In genomic region chr1:166354411-166354810, GRCh38 we compare ENCODE assay signal across 1 cellular context.
TF ChIP-seq lines count a peak whose summit lies in the region.

No MANE protein-coding gene starts in this region.

TF ChIP-seq in GM23338, 12 proteins besides CTCF, POLR2A, EP300 and RAD21:
- TF ChIP-seq, protein P1, sequence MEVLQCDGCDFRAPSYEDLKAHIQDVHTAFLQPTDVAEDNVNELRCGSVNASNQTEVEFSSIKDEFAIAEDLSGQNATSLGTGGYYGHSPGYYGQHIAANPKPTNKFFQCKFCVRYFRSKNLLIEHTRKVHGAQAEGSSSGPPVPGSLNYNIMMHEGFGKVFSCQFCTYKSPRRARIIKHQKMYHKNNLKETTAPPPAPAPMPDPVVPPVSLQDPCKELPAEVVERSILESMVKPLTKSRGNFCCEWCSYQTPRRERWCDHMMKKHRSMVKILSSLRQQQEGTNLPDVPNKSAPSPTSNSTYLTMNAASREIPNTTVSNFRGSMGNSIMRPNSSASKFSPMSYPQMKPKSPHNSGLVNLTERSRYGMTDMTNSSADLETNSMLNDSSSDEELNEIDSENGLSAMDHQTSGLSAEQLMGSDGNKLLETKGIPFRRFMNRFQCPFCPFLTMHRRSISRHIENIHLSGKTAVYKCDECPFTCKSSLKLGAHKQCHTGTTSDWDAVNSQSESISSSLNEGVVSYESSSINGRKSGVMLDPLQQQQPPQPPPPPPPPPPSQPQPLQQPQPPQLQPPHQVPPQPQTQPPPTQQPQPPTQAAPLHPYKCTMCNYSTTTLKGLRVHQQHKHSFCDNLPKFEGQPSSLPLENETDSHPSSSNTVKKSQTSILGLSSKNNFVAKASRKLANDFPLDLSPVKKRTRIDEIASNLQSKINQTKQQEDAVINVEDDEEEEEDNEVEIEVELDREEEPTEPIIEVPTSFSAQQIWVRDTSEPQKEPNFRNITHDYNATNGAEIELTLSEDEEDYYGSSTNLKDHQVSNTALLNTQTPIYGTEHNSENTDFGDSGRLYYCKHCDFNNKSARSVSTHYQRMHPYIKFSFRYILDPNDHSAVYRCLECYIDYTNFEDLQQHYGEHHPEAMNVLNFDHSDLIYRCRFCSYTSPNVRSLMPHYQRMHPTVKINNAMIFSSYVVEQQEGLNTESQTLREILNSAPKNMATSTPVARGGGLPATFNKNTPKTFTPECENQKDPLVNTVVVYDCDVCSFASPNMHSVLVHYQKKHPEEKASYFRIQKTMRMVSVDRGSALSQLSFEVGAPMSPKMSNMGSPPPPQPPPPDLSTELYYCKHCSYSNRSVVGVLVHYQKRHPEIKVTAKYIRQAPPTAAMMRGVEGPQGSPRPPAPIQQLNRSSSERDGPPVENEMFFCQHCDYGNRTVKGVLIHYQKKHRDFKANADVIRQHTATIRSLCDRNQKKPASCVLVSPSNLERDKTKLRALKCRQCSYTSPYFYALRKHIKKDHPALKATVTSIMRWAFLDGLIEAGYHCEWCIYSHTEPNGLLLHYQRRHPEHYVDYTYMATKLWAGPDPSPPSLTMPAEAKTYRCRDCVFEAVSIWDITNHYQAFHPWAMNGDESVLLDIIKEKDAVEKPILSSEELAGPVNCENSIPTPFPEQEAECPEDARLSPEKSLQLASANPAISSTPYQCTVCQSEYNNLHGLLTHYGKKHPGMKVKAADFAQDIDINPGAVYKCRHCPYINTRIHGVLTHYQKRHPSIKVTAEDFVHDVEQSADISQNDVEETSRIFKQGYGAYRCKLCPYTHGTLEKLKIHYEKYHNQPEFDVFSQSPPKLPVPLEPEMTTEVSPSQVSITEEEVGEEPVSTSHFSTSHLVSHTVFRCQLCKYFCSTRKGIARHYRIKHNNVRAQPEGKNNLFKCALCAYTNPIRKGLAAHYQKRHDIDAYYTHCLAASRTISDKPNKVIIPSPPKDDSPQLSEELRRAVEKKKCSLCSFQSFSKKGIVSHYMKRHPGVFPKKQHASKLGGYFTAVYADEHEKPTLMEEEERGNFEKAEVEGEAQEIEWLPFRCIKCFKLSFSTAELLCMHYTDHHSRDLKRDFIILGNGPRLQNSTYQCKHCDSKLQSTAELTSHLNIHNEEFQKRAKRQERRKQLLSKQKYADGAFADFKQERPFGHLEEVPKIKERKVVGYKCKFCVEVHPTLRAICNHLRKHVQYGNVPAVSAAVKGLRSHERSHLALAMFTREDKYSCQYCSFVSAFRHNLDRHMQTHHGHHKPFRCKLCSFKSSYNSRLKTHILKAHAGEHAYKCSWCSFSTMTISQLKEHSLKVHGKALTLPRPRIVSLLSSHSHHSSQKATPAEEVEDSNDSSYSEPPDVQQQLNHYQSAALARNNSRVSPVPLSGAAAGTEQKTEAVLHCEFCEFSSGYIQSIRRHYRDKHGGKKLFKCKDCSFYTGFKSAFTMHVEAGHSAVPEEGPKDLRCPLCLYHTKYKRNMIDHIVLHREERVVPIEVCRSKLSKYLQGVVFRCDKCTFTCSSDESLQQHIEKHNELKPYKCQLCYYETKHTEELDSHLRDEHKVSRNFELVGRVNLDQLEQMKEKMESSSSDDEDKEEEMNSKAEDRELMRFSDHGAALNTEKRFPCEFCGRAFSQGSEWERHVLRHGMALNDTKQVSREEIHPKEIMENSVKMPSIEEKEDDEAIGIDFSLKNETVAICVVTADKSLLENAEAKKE (CRISPR knock-in tag; IDR thresholded peaks at IDR 0.05), result no peak
- TF ChIP-seq ZNF331 (CRISPR knock-in tag; IDR thresholded peaks at IDR 0.05; ENCODE audit: low read depth) (no peak), NANOG (IDR thresholded peaks at IDR 0.05; ENCODE audit: borderline replicate concordance) (no peak), ZNF114 (CRISPR knock-in tag; IDR thresholded peaks at IDR 0.05) (no peak), JUNB (IDR thresholded peaks at IDR 0.05; ENCODE audit: unreplicated experiment) (no peak), STAT1 (IDR thresholded peaks at IDR 0.05; ENCODE audit: unreplicated experiment) (no peak), CREB1 (CRISPR knock-in tag; IDR thresholded peaks at IDR 0.05; ENCODE audit: low read depth) (no peak), POLR2AphosphoS5 (IDR thresholded peaks at IDR 0.05; ENCODE audit: low read depth) (no peak), ETS1 (IDR thresholded peaks at IDR 0.05) (no peak), EZH2 (IDR thresholded peaks at IDR 0.05; ENCODE audit: low read depth, unreplicated experiment) (no peak), EZH2phosphoT487 (IDR thresholded peaks at IDR 0.05; ENCODE audit: unreplicated experiment) (no peak)
- TF ChIP-seq, protein P2, sequence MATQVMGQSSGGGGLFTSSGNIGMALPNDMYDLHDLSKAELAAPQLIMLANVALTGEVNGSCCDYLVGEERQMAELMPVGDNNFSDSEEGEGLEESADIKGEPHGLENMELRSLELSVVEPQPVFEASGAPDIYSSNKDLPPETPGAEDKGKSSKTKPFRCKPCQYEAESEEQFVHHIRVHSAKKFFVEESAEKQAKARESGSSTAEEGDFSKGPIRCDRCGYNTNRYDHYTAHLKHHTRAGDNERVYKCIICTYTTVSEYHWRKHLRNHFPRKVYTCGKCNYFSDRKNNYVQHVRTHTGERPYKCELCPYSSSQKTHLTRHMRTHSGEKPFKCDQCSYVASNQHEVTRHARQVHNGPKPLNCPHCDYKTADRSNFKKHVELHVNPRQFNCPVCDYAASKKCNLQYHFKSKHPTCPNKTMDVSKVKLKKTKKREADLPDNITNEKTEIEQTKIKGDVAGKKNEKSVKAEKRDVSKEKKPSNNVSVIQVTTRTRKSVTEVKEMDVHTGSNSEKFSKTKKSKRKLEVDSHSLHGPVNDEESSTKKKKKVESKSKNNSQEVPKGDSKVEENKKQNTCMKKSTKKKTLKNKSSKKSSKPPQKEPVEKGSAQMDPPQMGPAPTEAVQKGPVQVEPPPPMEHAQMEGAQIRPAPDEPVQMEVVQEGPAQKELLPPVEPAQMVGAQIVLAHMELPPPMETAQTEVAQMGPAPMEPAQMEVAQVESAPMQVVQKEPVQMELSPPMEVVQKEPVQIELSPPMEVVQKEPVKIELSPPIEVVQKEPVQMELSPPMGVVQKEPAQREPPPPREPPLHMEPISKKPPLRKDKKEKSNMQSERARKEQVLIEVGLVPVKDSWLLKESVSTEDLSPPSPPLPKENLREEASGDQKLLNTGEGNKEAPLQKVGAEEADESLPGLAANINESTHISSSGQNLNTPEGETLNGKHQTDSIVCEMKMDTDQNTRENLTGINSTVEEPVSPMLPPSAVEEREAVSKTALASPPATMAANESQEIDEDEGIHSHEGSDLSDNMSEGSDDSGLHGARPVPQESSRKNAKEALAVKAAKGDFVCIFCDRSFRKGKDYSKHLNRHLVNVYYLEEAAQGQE (IDR thresholded peaks at IDR 0.05; ENCODE audit: unreplicated experiment), result no peak
